2 cellular contexts compared by ENCODE assay signal in genomic region chr19:54418030-54418929, GRCh38.
TF ChIP-seq lines count a peak whose summit lies in the region.

No MANE protein-coding gene starts in this region.

TF ChIP-seq in A549, 52 proteins besides CTCF, POLR2A, EP300 and RAD21 (continued from another document):
- TF ChIP-seq, protein P1, sequence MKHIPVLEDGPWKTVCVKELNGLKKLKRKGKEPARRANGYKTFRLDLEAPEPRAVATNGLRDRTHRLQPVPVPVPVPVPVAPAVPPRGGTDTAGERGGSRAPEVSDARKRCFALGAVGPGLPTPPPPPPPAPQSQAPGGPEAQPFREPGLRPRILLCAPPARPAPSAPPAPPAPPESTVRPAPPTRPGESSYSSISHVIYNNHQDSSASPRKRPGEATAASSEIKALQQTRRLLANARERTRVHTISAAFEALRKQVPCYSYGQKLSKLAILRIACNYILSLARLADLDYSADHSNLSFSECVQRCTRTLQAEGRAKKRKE (CRISPR knock-in tag; IDR thresholded peaks at IDR 0.05; ENCODE audit: low read depth): no peak
- no peak for TF ChIP-seq FOSL2 (IDR thresholded peaks at IDR 0.05)
- no peak for TF ChIP-seq FOSL2 (CRISPR knock-in tag; IDR thresholded peaks at IDR 0.05)
- no peak for TF ChIP-seq RNF2 (IDR thresholded peaks at IDR 0.05; ENCODE audit: borderline replicate concordance, low read depth)
- no peak for TF ChIP-seq RCOR1 (IDR thresholded peaks at IDR 0.05; ENCODE audit: low read depth, low read length)
- TF ChIP-seq HOXB5 (CRISPR knock-in tag; IDR thresholded peaks at IDR 0.05): no peak
- TF ChIP-seq BHLHE40 (IDR thresholded peaks at IDR 0.05; ENCODE audit: low read depth, low read length): no peak
- TF ChIP-seq TP53 (CRISPR knock-in tag; IDR thresholded peaks at IDR 0.05): no peak
- TF ChIP-seq EHF (CRISPR knock-in tag; IDR thresholded peaks at IDR 0.05): no peak

TF ChIP-seq in GM23338, 12 proteins besides CTCF, POLR2A, EP300 and RAD21 (continued from another document):
- no peak for TF ChIP-seq ZNF462 (CRISPR knock-in tag; IDR thresholded peaks at IDR 0.05)
- TF ChIP-seq POLR2AphosphoS5 (IDR thresholded peaks at IDR 0.05; ENCODE audit: low read depth): no peak
- TF ChIP-seq EZH2 (IDR thresholded peaks at IDR 0.05; ENCODE audit: low read depth, unreplicated experiment): no peak
- no peak for TF ChIP-seq ZNF331 (CRISPR knock-in tag; IDR thresholded peaks at IDR 0.05; ENCODE audit: low read depth)
- no peak for TF ChIP-seq ZNF114 (CRISPR knock-in tag; IDR thresholded peaks at IDR 0.05)
